ENCODE assay signal across 8 cellular contexts in the genomic region with DNA sequence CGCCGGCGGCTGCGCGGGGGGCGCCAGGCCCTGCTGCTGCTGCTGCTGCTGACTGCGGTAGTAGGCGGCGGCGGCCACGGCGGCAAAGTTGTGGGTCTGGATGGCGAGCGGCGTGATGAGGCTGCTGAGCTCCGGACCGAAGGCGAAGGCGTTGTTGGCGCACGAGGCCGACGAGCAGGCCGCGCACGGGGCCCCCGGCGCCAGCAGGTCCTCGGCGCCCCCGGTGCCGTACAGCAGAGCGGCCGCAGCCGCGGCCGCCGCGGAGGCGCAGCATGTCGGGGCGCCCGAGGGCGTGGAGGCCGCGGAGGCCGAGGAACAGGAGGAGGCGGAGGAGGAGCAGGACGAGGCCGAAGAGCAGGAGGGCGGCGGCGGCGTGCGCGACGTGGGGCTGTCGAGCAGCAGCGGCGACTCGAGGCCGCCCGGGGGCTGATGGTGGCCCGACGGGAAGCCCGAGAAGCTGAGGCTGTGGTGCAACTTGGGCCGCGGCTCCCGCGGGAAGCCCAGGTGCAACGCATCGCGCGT. TPM values are rescaled to one million over a fixed set of nuclear protein-coding genes. Genes with fewer than 3 reads are reported as not detected.
DNase-seq lines count a peak whose midpoint lies in the region; ATAC-seq, FAIRE-seq and TF ChIP-seq lines count a peak whose summit lies in the region.

No MANE protein-coding gene starts in this region.

- peak overlapping the region; percentile 87; the same call in 1 of the 2 replicates for H2BK5ac ChIP-seq in H1 (ENCODE audit: low read depth, low read length)

- WGBS in H1 (ENCODE audit: extremely low coverage in 1 of 2, insufficient coverage in 1 of 2, insufficient read length in 1 of 2, insufficient replicate concordance in 2 of 2, low coverage in 1 of 2, low lambda C conversion rate in 2 of 2, missing lambda C conversion rate in 1 of 2), 2 experiments: 3% methylated on average over 47 of the region's 74 CpGs; no CpG with 5 or more reads in 1 of the 2 experiments

- H3K4me3 Mint-ChIP-seq in WTC11 (peak overlapping the region; percentile 87), nephron progenitor cell (peak overlapping the region; percentile 93)

- peak overlapping the region; percentile 44; the same call in 1 of the 2 replicates for H3K18ac ChIP-seq in H1 (ENCODE audit: extremely low read depth, low read length)

- H4K91ac ChIP-seq in H1 (replicated peaks; ENCODE audit: insufficient read length, low read length): no peak overlapping the region

- H3K36me3 Mint-ChIP-seq in WTC11 (peaks cover 15% of the 10 kb centered on the region), nephron progenitor cell (ENCODE audit: low read depth) (peaks cover 12% of the 10 kb centered on the region)

- H4K5ac ChIP-seq in H1 (ENCODE audit: insufficient read length, low read depth, low read length): peak overlapping the region; percentile 75

- no peak; a peak in 2 of 3 replicates for TF ChIP-seq POLR2A in H1 (IDR thresholded peaks at IDR 0.05; ENCODE audit: control extremely low read depth in 1 of 2, low read depth in 2 of 2, low read length in 2 of 2)

- H4K8ac ChIP-seq in H1 (ENCODE audit: extremely low read depth, insufficient read depth, low read length): peak overlapping the region; percentile 76

- no peak overlapping the region for H2BK15ac ChIP-seq in H1 (ENCODE audit: low read length)

- peaks cover 3% of the 10 kb centered on the region for H3K23me2 ChIP-seq in H1 (ENCODE audit: low read depth, low read length)

- peak; percentile 47 for DNase-seq in HCEC 1CT
- peak; percentile 53 for DNase-seq in WTC11 (ENCODE audit: low spot score)
- peak in 1 of 2 experiments; percentile 66 for DNase-seq in H1 (ENCODE audit: low read depth in 1 of 2, low spot score in 2 of 2)
- DNase-seq in nephron progenitor cell: peak; percentile 60
- no peak for DNase-seq in DMS 273 treated with DMSO at 0.1 percent for 48 hours (lab: John Stamatoyannopoulos, UW)

- peak overlapping the region; percentile 68 to 88 (median 85) for H3K4me3 ChIP-seq in H1 (ENCODE audit: extremely low read depth in 1 of 4, insufficient read depth in 2 of 4, low read depth in 3 of 4, low read length in 4 of 4)

- no peak for TF ChIP-seq RAD21 in H1 (IDR thresholded peaks at IDR 0.05 in 1 of 2, conservative IDR thresholded peaks at IDR 0.05 in 1 of 2; ENCODE audit: low read depth in 2 of 2, low read length in 2 of 2)

- peaks cover 2 to 35% (median 17%) of the 10 kb centered on the region in 4 experiments; a peak in 6 of 8 replicates for H3K36me3 ChIP-seq in H1 (ENCODE audit: control insufficient read depth in 2 of 4, insufficient read depth in 4 of 4, low read length in 3 of 4)

- no peaks in the 10 kb centered on the region for H3K9me3 ChIP-seq in H1 (ENCODE audit: insufficient read depth in 2 of 2, low read depth in 1 of 2, low read length in 1 of 2)

- no peak overlapping the region for H2BK12ac ChIP-seq in H1 (ENCODE audit: low read depth, low read length)

- H2AFZ ChIP-seq in H1 (ENCODE audit: low read length): no peak overlapping the region

- H2BK20ac ChIP-seq in H1 (ENCODE audit: low read length): no peak overlapping the region

- H3K56ac ChIP-seq in H1 (replicated peaks; ENCODE audit: insufficient read length, low read depth, low read length): peak overlapping the region; percentile 28

- FAIRE-seq in H1 (lab: Jason Lieb, UNC): no peak

- no peak for TF ChIP-seq EP300 in H1 (IDR thresholded peaks at IDR 0.05; ENCODE audit: borderline replicate concordance in 1 of 2, low read depth in 2 of 2, low read length in 2 of 2)

- ATAC-seq in WTC11 (no peak), GM21737 (IDR thresholded peaks at IDR 0.05; ENCODE audit: unreplicated experiment) (no peak), GM18511 (IDR thresholded peaks at IDR 0.05; ENCODE audit: unreplicated experiment) (no peak), HG03354 (IDR thresholded peaks at IDR 0.05; ENCODE audit: poor library complexity, severe bottlenecking, unreplicated experiment) (no peak)

- H3K4ac ChIP-seq in H1 (replicated peaks; ENCODE audit: insufficient read length, low read depth, low read length): no peak overlapping the region

- H3K27me3 Mint-ChIP-seq in WTC11 (ENCODE audit: low read depth) (no peaks in the 10 kb centered on the region), nephron progenitor cell (ENCODE audit: low read depth, poor library complexity) (no peaks in the 10 kb centered on the region)

- no peak overlapping the region for H2BK120ac ChIP-seq in H1 (replicated peaks; ENCODE audit: low read depth, low read length)

- H3K27me3 ChIP-seq in H1 (replicated peaks in 1 of 4; ENCODE audit: control insufficient read depth in 3 of 4, extremely low read depth in 1 of 4, insufficient read depth in 3 of 4, low read length in 3 of 4): no peaks in the 10 kb centered on the region

- peaks cover 11% of the 10 kb centered on the region in 2 experiments for H4K20me1 ChIP-seq in H1 (replicated peaks in 1 of 2; ENCODE audit: control insufficient read depth in 1 of 2, insufficient read depth in 2 of 2, low read length in 2 of 2)

- H3K4me1 ChIP-seq in H1 (replicated peaks in 1 of 4; ENCODE audit: control insufficient read depth in 3 of 4, insufficient read depth in 4 of 4, low read length in 3 of 4): peaks cover 8 to 27% (median 18%) of the 10 kb centered on the region in 4 experiments

- peaks cover 17 to 60% of the 10 kb centered on the region in 2 experiments for H3K79me2 ChIP-seq in H1 (ENCODE audit: control insufficient read depth in 1 of 2, insufficient read depth in 2 of 2, low read length in 2 of 2)

- CTCF ChIA-PET in WTC11 (lab: Charles Lee) (interaction anchor here (0.7 to 2.6 kb wide), 14 partner anchors 16 to 273 kb away, joined by 3 to 20 read pairs (median 4); no protein-coding TSS in a partner anchor), H1 (lab: Charles Lee; ENCODE audit: partially characterized antibody) (interaction anchor here (0.6 to 7.4 kb wide), 23 partner anchors 10 to 451 kb away, joined by 3 to 91 read pairs (median 4); no protein-coding TSS in a partner anchor)

- peaks cover 58% of the 10 kb centered on the region for H3K4me1 Mint-ChIP-seq in WTC11
- peaks cover 61% of the 10 kb centered on the region for H3K4me1 Mint-ChIP-seq in nephron progenitor cell

- H3K9ac ChIP-seq in H1 (replicated peaks in 1 of 4; ENCODE audit: extremely low read depth in 1 of 4, low read depth in 3 of 4, low read length in 3 of 4): peak overlapping the region in 2 of 4 experiments; percentile 3 to 85; a peak in 3 of 7 replicates

- TF ChIP-seq CTCF in WTC11 (IDR thresholded peaks at IDR 0.05) (no peak), H1 (IDR thresholded peaks at IDR 0.05; ENCODE audit: control extremely low read depth in 1 of 3, insufficient read depth in 1 of 3, low read depth in 1 of 3, low read length in 3 of 3) (no peak), nephron progenitor cell (IDR thresholded peaks at IDR 0.05) (no peak)

- H3K27ac Mint-ChIP-seq in WTC11: no peak overlapping the region
- no peak overlapping the region for H3K27ac Mint-ChIP-seq in nephron progenitor cell

- no peaks in the 10 kb centered on the region for H3K9me3 Mint-ChIP-seq in WTC11
- H3K9me3 Mint-ChIP-seq in nephron progenitor cell: no peaks in the 10 kb centered on the region

- H3K14ac ChIP-seq in H1 (ENCODE audit: insufficient read length): no peak overlapping the region

- H2AK5ac ChIP-seq in H1 (ENCODE audit: low read depth, low read length): no peak overlapping the region

- H3K27ac ChIP-seq in H1 (ENCODE audit: low read depth, low read length): no peak overlapping the region

- POLR2A ChIA-PET in WTC11 (lab: Charles Lee) (interaction anchor here (1.1 kb wide), 1 partner anchor 45 kb away, joined by 7 read pairs; no protein-coding TSS in a partner anchor), H1 (lab: Charles Lee; ENCODE audit: partially characterized antibody) (interaction anchor here (0.5 to 8.6 kb wide), 10 partner anchors 10 to 97 kb away, joined by 3 to 52 read pairs (median 4); no protein-coding TSS in a partner anchor)

- no peaks in the 10 kb centered on the region for H3K79me1 ChIP-seq in H1 (ENCODE audit: low read depth, low read length)

- H3K4me2 ChIP-seq in H1 (ENCODE audit: insufficient read depth in 1 of 2, low read depth in 2 of 2, low read length in 2 of 2): peak overlapping the region; percentile 78 to 80

- H3K23ac ChIP-seq in H1 (ENCODE audit: insufficient read length): no peak overlapping the region

TF ChIP-seq in H1, 55 proteins besides CTCF, POLR2A, EP300 and RAD21:
- 0 out of 2 replicates have a peak, but pooled peaks have one; percentile 25 for TF ChIP-seq PHF8 (conservative IDR thresholded peaks at IDR 0.05; ENCODE audit: low read depth, low read length)
- no peak for TF ChIP-seq MAFK (IDR thresholded peaks at IDR 0.05; ENCODE audit: low read depth, low read length)

RNA-seq across cellular contexts. Expression of a gene that starts 1.8 kb away (rescaled TPM):
- 50.4 to 63.4 TPM (median 61.6 TPM) in 3 replicates for total RNA-seq in WTC11 (2021)
- 102 and 109 TPM in 2 replicates for total RNA-seq in H1 (2021; fragmentation: NEBNext Ultra II Directional; extraction: Animal tissue kit (Norgen Biotek cat#: 25700))
- 13.4 and 15.6 TPM in 2 replicates for polyA plus RNA-seq in H1 (2011; rRNA removed)
- 10.6 TPM for polyA plus RNA-seq in H1 (2011; cell fraction: cytosol; rRNA removed)
- 10.7 TPM for polyA plus RNA-seq in H1 (2011; cell fraction: nucleus; rRNA removed)
- 31.8 to 48.4 TPM (median 38.8 TPM) in 4 replicates for polyA plus RNA-seq in H1 (2012, experiment 1 of 2)
- polyA plus RNA-seq in H1 (2012, experiment 2 of 2): 44.9 TPM
- 57.0 TPM for polyA plus RNA-seq in H1 (2013, experiment 1 of 2)
- 62.5 TPM for polyA plus RNA-seq in H1 (2013, experiment 2 of 2)
- polyA minus RNA-seq in H1 (2011; rRNA and poly(A)+ RNA removed): 4.5 and 4.8 TPM in 2 replicates
- polyA minus RNA-seq in H1 (2011; cell fraction: cytosol; rRNA and poly(A)+ RNA removed): 29.6 TPM
- polyA minus RNA-seq in H1 (2011; cell fraction: nucleus; rRNA and poly(A)+ RNA removed): 20.3 TPM
